In the genomic region with DNA sequence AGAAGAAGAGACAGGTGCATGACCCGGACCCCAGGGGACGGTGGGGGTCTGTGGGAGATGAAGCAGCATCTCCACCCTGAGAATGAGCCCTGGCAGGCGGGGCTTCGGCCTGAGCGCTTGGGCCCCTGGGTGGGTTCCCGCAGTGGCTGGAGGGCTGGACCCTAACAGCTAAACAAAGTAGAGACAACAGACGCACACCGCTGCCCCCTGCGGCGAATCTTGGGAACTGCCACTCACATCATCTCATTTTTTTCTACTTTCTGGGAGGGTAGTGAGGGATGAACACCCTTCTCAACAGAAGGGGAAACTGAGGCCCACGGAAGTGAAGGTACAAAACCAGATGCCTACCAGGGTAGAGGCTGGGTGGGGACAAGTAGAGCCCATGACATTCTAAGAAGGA, we compare ENCODE assay signal across 8 cellular contexts.
DNase-seq lines count a peak whose midpoint lies in the region; ATAC-seq and TF ChIP-seq lines count a peak whose summit lies in the region.

No MANE protein-coding gene starts in this region.

- peak; percentile 39 for DNase-seq in stimulated activated CD4-positive, alpha-beta T cell treated with anti-CD3 and anti-CD28 coated beads, Interleukin-15, amount 100 ng/mL, for 24 hours
- DNase-seq in stimulated activated CD4-positive, alpha-beta T cell treated with anti-CD3 and anti-CD28 coated beads, Interleukin-1b, Interleukin-23, amount 100 ng/mL, for 48 hours: no peak
- DNase-seq in esophagus squamous epithelium (lab: John Stamatoyannopoulos, UW): no peak
- peak; percentile 63 for DNase-seq in retina
- DNase-seq in SKM-1 treated with dmso at 0.1 percent for 144 hours (lab: John Stamatoyannopoulos, UW; ENCODE audit: unreplicated experiment): no peak

- TF ChIP-seq CTCF in WI38 (IDR thresholded peaks at IDR 0.05; ENCODE audit: low read depth, low read length) (peak; percentile 91), esophagus squamous epithelium (IDR thresholded peaks at IDR 0.05) (peak; percentile 22 to 62 (median 58))

- no peaks in the 10 kb centered on the region for H3K27me3 ChIP-seq in esophagus squamous epithelium

- peaks cover 5 to 80% (median 47%) of the 10 kb centered on the region in 3 donors for H3K4me1 ChIP-seq in esophagus squamous epithelium

- intact Hi-C loops in esophagus squamous epithelium (cut with DNase I): no loop called here

- H3K9me3 ChIP-seq in esophagus squamous epithelium: no peaks in the 10 kb centered on the region

- H3K4me3 ChIP-seq in WI38 (ENCODE audit: low read depth, low read length): no peak overlapping the region
- no peak overlapping the region for H3K4me3 ChIP-seq in esophagus squamous epithelium

- WGBS in esophagus squamous epithelium, 2 donors: 72 to 91% methylated on average over 4 to 5 of the region's 11 CpGs

- ATAC-seq in GM21576 (IDR thresholded peaks at IDR 0.05; ENCODE audit: unreplicated experiment) (no peak), GM21825 (IDR thresholded peaks at IDR 0.05; ENCODE audit: unreplicated experiment) (no peak)

- peaks cover 0 to 97% (median 9%) of the 10 kb centered on the region in 3 donors for H3K36me3 ChIP-seq in esophagus squamous epithelium

- peak overlapping the region in 3 of 4 donors; percentile 69 to 96 (median 88) for H3K27ac ChIP-seq in esophagus squamous epithelium

- no peak for TF ChIP-seq POLR2A in esophagus squamous epithelium (IDR thresholded peaks at IDR 0.05)

Comparison
In these comparisons a context has a peak if more than half of its experiments do, and no peak if none do; other contexts are left out.
1. DNase-seq: peak in stimulated activated CD4-positive, alpha-beta T cell treated with anti-CD3 and anti-CD28 coated beads, Interleukin-15, amount 100 ng/mL, for 24 hours (single experiment) and retina (single experiment); none in stimulated activated CD4-positive, alpha-beta T cell treated with anti-CD3 and anti-CD28 coated beads, Interleukin-1b, Interleukin-23, amount 100 ng/mL, for 48 hours (single experiment), esophagus squamous epithelium (single experiment) and SKM-1 treated with dmso at 0.1 percent for 144 hours (single experiment).